ENCODE assay signal across 12 cellular contexts in the genomic region with DNA sequence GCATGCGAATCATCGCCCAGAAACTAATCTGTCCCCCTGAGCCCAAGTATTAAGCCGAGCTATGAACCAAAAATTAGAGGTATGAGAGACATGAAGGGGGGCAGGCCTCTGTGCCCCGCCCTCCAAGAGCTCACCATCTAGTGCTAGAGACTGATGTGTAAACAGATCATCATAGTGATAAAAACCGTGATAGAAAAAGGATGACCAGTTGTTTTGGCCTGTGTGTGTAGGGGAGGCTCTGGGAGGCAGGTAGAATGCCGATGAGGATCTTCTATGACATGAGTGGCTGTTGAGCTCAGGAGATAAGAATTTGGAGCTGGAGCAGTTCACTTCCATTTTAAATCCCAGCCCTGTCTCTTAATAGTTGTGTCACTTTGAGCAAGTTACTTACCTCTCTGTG.
"Had no signal": no experiment of that assay in that cellular context is flagged by ENCODE, and none has a peak within 500 bp of the region (broad histone marks: within the 10 kb centered on the region; RNA-seq: fewer than 3 reads in every experiment).

No MANE protein-coding gene starts in this region.

- H3K4me1 ChIP-seq: foreskin keratinocyte had no signal

- H3K4me3 ChIP-seq: left ventricle myocardium inferior, right atrium auricular region, tibial nerve had no signal

- H3K4me1 Mint-ChIP-seq: activated CD4-positive, alpha-beta T cell treated with anti-CD3 and anti-CD28 coated beads for 36 hours; stimulated activated memory B cell treated with anti-CD40 and anti-IgM and Interleukin-4, amounts not matched to agents 10 μg/mL and 1 μg/mL and 100 μg/mL, for 72 hours had no signal

- H3K27me3 Mint-ChIP-seq: activated CD4-positive, alpha-beta T cell treated with anti-CD3 and anti-CD28 coated beads for 36 hours; stimulated activated memory B cell treated with anti-CD40 and anti-IgM and Interleukin-4, amounts not matched to agents 10 μg/mL and 1 μg/mL and 100 μg/mL, for 72 hours had no signal

- H3K9me3 Mint-ChIP-seq: stimulated activated memory B cell treated with anti-CD40 and anti-IgM and Interleukin-4, amounts not matched to agents 10 μg/mL and 1 μg/mL and 100 μg/mL, for 72 hours had no signal

- DNase-seq: activated CD4-positive, alpha-beta T cell treated with anti-CD3 and anti-CD28 coated beads for 36 hours; activated naive CD4-positive, alpha-beta T cell treated with Interleukin-2 at 50 U/mL for 16 hours; central memory CD4-positive, alpha-beta T cell; dermis blood vessel endothelial cell; left ventricle myocardium inferior; SW 1271; WERI-Rb-1 had no signal

- H3K9me3 ChIP-seq: left ventricle myocardium inferior, neutrophil, right atrium auricular region, tibial nerve had no signal

- H3K4me3 Mint-ChIP-seq: activated CD4-positive, alpha-beta T cell treated with anti-CD3 and anti-CD28 coated beads for 36 hours; stimulated activated memory B cell treated with anti-CD40 and anti-IgM and Interleukin-4, amounts not matched to agents 10 μg/mL and 1 μg/mL and 100 μg/mL, for 72 hours had no signal

- H3K27me3 ChIP-seq: foreskin keratinocyte, neutrophil, right atrium auricular region, tibial nerve had no signal

- H3K36me3 Mint-ChIP-seq: stimulated activated memory B cell treated with anti-CD40 and anti-IgM and Interleukin-4, amounts not matched to agents 10 μg/mL and 1 μg/mL and 100 μg/mL, for 72 hours had no signal

- H3K27ac ChIP-seq: foreskin keratinocyte, neutrophil, right atrium auricular region, tibial nerve, WERI-Rb-1 had no signal

- H3K27ac Mint-ChIP-seq: activated CD4-positive, alpha-beta T cell treated with anti-CD3 and anti-CD28 coated beads for 36 hours; stimulated activated memory B cell treated with anti-CD40 and anti-IgM and Interleukin-4, amounts not matched to agents 10 μg/mL and 1 μg/mL and 100 μg/mL, for 72 hours had no signal

- H3K36me3 ChIP-seq: left ventricle myocardium inferior, neutrophil, right atrium auricular region, tibial nerve, WERI-Rb-1 had no signal

- ATAC-seq: activated CD4-positive, alpha-beta T cell treated with anti-CD3 and anti-CD28 coated beads for 36 hours; stimulated activated memory B cell treated with anti-CD40 and anti-IgM and Interleukin-4, amounts not matched to agents 10 μg/mL and 1 μg/mL and 100 μg/mL, for 72 hours had no signal
